ENCODE assay signal across 8 cellular contexts in genomic region chr20:58017237-58017969, GRCh38.
DNase-seq lines count a peak whose midpoint lies in the region; ATAC-seq, FAIRE-seq and TF ChIP-seq lines count a peak whose summit lies in the region.

No MANE protein-coding gene starts in this region.

- no peak for FAIRE-seq in kidney (lab: Jason Lieb, UNC)

- no peaks in the 10 kb centered on the region for H3K4me1 ChIP-seq in kidney (ENCODE audit: control insufficient read depth in 1 of 2, insufficient read depth in 1 of 2, low read depth in 1 of 2, low read length in 2 of 2)

- no peaks in the 10 kb centered on the region for H3K36me3 Mint-ChIP-seq in activated naive CD8-positive, alpha-beta T cell treated with anti-CD3 and anti-CD28 coated beads, Interleukin-2, amount 50 U/mL, for 24 hours (ENCODE audit: low read depth)

- TF ChIP-seq CTCF in astrocyte of the spinal cord (IDR thresholded peaks at IDR 0.05; ENCODE audit: low read depth, low read length) (no peak), kidney (IDR thresholded peaks at IDR 0.05; ENCODE audit: borderline replicate concordance, extremely low read depth, insufficient read depth) (no peak)

- intact Hi-C loops in kidney (cut with DNase I) = no loop called here

- in situ Hi-C loops in astrocyte of the spinal cord (cut with HindIII; ENCODE audit: low sequenced_read_pairs) = no loop called here

- H3K9ac ChIP-seq in kidney (ENCODE audit: low read length in 2 of 2) = no peak overlapping the region

- peaks cover 26% of the 10 kb centered on the region for H3K4me1 Mint-ChIP-seq in activated naive CD8-positive, alpha-beta T cell treated with anti-CD3 and anti-CD28 coated beads, Interleukin-2, amount 50 U/mL, for 24 hours

- H3K9me3 ChIP-seq in kidney (ENCODE audit: control insufficient read depth in 1 of 2, low read length in 2 of 2) = peaks cover 0 to 3% of the 10 kb centered on the region in 2 donors

- H3K4me3 Mint-ChIP-seq in activated naive CD8-positive, alpha-beta T cell treated with anti-CD3 and anti-CD28 coated beads, Interleukin-2, amount 50 U/mL, for 24 hours = no peak overlapping the region

- no peak overlapping the region for H3K27ac Mint-ChIP-seq in activated naive CD8-positive, alpha-beta T cell treated with anti-CD3 and anti-CD28 coated beads, Interleukin-2, amount 50 U/mL, for 24 hours

- peak; percentile 96 for DNase-seq in HT1080 (ENCODE audit: low read depth)
- DNase-seq in astrocyte of the spinal cord (ENCODE audit: low read depth, low spot score) = peak; percentile 82
- peak; percentile 76 for DNase-seq in kidney
- peak; percentile 92 for DNase-seq in superior temporal gyrus (ENCODE audit: extremely low spot score)
- no peak for DNase-seq in activated CD4-positive, CD25-positive, alpha-beta regulatory T cell (lab: John Stamatoyannopoulos, UW)
- DNase-seq in activated naive CD8-positive, alpha-beta T cell treated with anti-CD3 and anti-CD28 coated beads, Interleukin-2, amount 50 U/mL, for 24 hours = no peak
- DNase-seq in DMS53 (lab: John Stamatoyannopoulos, UW) = no peak

- ATAC-seq in activated naive CD8-positive, alpha-beta T cell treated with anti-CD3 and anti-CD28 coated beads, Interleukin-2, amount 50 U/mL, for 24 hours = no peak
- no peak for ATAC-seq in HG02798 (IDR thresholded peaks at IDR 0.05; ENCODE audit: poor library complexity, unreplicated experiment)

- no peaks in the 10 kb centered on the region for H3K36me3 ChIP-seq in kidney (ENCODE audit: control insufficient read depth in 1 of 2, insufficient read depth in 2 of 2, low read length in 2 of 2)

- H3K4me3 ChIP-seq in astrocyte of the spinal cord (ENCODE audit: low read depth, low read length) (no peak overlapping the region), kidney (ENCODE audit: low read length in 2 of 2) (no peak overlapping the region)

- H3K9me3 Mint-ChIP-seq in activated naive CD8-positive, alpha-beta T cell treated with anti-CD3 and anti-CD28 coated beads, Interleukin-2, amount 50 U/mL, for 24 hours = no peaks in the 10 kb centered on the region

- H3K27ac ChIP-seq in kidney (ENCODE audit: low read depth in 2 of 2, low read length in 2 of 2) = no peak overlapping the region

- H3K27me3 Mint-ChIP-seq in activated naive CD8-positive, alpha-beta T cell treated with anti-CD3 and anti-CD28 coated beads, Interleukin-2, amount 50 U/mL, for 24 hours = peaks cover 28% of the 10 kb centered on the region

Comparison
In these comparisons a context has a peak if more than half of its experiments do, and no peak if none do; other contexts are left out.
1. DNase-seq: peak in HT1080 (single experiment), astrocyte of the spinal cord (single experiment), kidney (single experiment) and superior temporal gyrus (single experiment); none in activated CD4-positive, CD25-positive, alpha-beta regulatory T cell (0 of 4), activated naive CD8-positive, alpha-beta T cell treated with anti-CD3 and anti-CD28 coated beads, Interleukin-2, amount 50 U/mL, for 24 hours (single experiment) and DMS53 (single experiment).